ENCODE assay signal across 1 cellular context in the genomic region with DNA sequence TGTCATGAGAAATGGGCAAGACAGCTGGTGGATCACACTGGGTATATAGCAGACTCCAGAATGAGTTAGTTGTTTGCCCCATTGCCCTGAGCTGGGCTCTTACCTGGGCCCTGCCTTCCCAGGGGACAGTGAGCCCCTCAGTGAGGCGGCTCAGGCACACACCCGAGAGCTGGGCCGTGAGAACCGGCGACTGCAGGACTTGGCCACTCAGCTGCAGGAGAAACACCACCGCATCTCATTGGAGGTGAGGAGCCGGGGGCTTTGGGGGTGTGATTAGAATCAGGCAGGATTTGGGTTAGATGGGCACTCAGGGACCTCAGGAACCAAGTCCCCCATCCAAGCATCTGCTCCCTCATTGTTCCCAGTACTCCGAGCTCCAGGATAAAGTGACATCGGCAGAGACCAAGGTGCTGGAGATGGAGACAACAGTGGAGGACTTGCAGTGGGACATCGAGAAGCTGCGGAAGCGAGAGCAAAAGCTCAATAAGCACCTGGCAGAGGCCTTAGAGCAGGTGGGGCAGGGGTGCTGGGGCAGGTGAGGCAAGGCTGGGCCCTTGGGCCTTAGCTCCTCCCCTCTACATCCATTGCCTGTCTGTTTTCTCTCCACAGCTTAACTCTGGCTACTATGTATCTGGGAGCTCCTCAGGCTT.
TF ChIP-seq lines count a peak whose summit lies in the region.

No MANE protein-coding gene starts in this region.

TF ChIP-seq in K562, 482 proteins besides CTCF, POLR2A, EP300 and RAD21:
- TF ChIP-seq, protein P1, sequence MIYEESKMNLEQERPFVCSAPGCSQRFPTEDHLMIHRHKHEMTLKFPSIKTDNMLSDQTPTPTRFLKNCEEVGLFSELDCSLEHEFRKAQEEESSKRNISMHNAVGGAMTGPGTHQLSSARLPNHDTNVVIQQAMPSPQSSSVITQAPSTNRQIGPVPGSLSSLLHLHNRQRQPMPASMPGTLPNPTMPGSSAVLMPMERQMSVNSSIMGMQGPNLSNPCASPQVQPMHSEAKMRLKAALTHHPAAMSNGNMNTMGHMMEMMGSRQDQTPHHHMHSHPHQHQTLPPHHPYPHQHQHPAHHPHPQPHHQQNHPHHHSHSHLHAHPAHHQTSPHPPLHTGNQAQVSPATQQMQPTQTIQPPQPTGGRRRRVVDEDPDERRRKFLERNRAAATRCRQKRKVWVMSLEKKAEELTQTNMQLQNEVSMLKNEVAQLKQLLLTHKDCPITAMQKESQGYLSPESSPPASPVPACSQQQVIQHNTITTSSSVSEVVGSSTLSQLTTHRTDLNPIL (CRISPR knock-in tag; IDR thresholded peaks at IDR 0.05) = no peak
- TF ChIP-seq ZNF197 (CRISPR knock-in tag; IDR thresholded peaks at IDR 0.05; ENCODE audit: low read depth) = no peak
- TF ChIP-seq RBFOX2 (IDR thresholded peaks at IDR 0.05; ENCODE audit: low read depth, low read length) = 0 out of 2 replicates have a peak, but pooled peaks have one; percentile 23
- no peak for TF ChIP-seq KDM4B (IDR thresholded peaks at IDR 0.05; ENCODE audit: borderline replicate concordance in 2 of 2, low read depth in 1 of 2)
- TF ChIP-seq ZNF121 (CRISPR knock-in tag; conservative IDR thresholded peaks at IDR 0.05) = no peak
